Comparison of ENCODE assay signal across 8 cellular contexts in genomic region chr6:142845624-142846458, GRCh38.
DNase-seq lines count a peak whose midpoint lies in the region; ATAC-seq and TF ChIP-seq lines count a peak whose summit lies in the region.

No MANE protein-coding gene starts in this region.

- TF ChIP-seq CTCF in esophagus squamous epithelium (IDR thresholded peaks at IDR 0.05) (no peak), thyroid gland (IDR thresholded peaks at IDR 0.05) (no peak)

- H3K27me3 ChIP-seq in esophagus squamous epithelium (no peaks in the 10 kb centered on the region), muscle layer of colon (ENCODE audit: control insufficient read depth in 1 of 2, insufficient read depth in 2 of 2, low read length in 2 of 2) (no peaks in the 10 kb centered on the region), thyroid gland (no peaks in the 10 kb centered on the region)

- H3K9me3 Mint-ChIP-seq in activated T-helper 17 cell treated with anti-CD3 and anti-CD28 coated beads, Interleukin-2, amount 50 U/mL, for 72 hours, result no peaks in the 10 kb centered on the region

- H3K9me3 ChIP-seq in esophagus squamous epithelium (no peaks in the 10 kb centered on the region), muscle layer of colon (ENCODE audit: low read length) (no peaks in the 10 kb centered on the region), thyroid gland (no peaks in the 10 kb centered on the region)

- H3K36me3 ChIP-seq in esophagus squamous epithelium (no peaks in the 10 kb centered on the region), muscle layer of colon (ENCODE audit: insufficient read depth, low read length) (no peaks in the 10 kb centered on the region), thyroid gland (no peaks in the 10 kb centered on the region)

- DNase-seq in NCI-H1417 (lab: John Stamatoyannopoulos, UW) (peak; percentile 70 to 95 (median 81)), NCI-H1417 treated with DMSO at 0.1 percent for 48 hours (lab: John Stamatoyannopoulos, UW) (no peak), NCI-H2227 treated with DMSO at 0.1 percent for 48 hours (lab: John Stamatoyannopoulos, UW) (peak; percentile 63), esophagus squamous epithelium (lab: John Stamatoyannopoulos, UW) (no peak), thyroid gland (peak; percentile 95 to 97)

- intact Hi-C loops in esophagus squamous epithelium (cut with DNase I) (no loop called here), thyroid gland (cut with DNase I) (no loop called here)

- peak overlapping the region; percentile 97 for H3K4me3 Mint-ChIP-seq in activated T-helper 17 cell treated with anti-CD3 and anti-CD28 coated beads, Interleukin-2, amount 50 U/mL, for 72 hours

- H3K9ac ChIP-seq in muscle layer of colon (ENCODE audit: low read length), result peak overlapping the region; percentile 4

- H3K27me3 Mint-ChIP-seq in activated T-helper 17 cell treated with anti-CD3 and anti-CD28 coated beads, Interleukin-2, amount 50 U/mL, for 72 hours, result no peaks in the 10 kb centered on the region

- peak overlapping the region; percentile 1 to 50 (median 26) for H3K4me3 ChIP-seq in esophagus squamous epithelium
- H3K4me3 ChIP-seq in muscle layer of colon (ENCODE audit: low read depth in 1 of 2, low read length in 2 of 2), result peak overlapping the region; percentile 30 to 42
- peak overlapping the region in 1 of 3 donors; percentile 13 for H3K4me3 ChIP-seq in thyroid gland (replicated peaks in 1 of 3)

- WGBS in esophagus squamous epithelium, 2 donors, result 14% methylated on average over 15 to 17 of the region's 23 CpGs
- WGBS in thyroid gland, 2 donors, result 5 to 10% methylated on average over 12 to 16 of the region's 23 CpGs

- peak overlapping the region; percentile 99 for H3K27ac Mint-ChIP-seq in activated T-helper 17 cell treated with anti-CD3 and anti-CD28 coated beads, Interleukin-2, amount 50 U/mL, for 72 hours

- TF ChIP-seq POLR2A in esophagus squamous epithelium (IDR thresholded peaks at IDR 0.05) (peak in 1 of 4 donors; percentile 28), thyroid gland (IDR thresholded peaks at IDR 0.05) (peak in 1 of 2 donors; percentile 27)

- ATAC-seq in activated T-helper 17 cell treated with anti-CD3 and anti-CD28 coated beads, Interleukin-2, amount 50 U/mL, for 72 hours (replicated peaks), result no peak
- ATAC-seq in HG02840 (IDR thresholded peaks at IDR 0.05; ENCODE audit: low FRiP score, unreplicated experiment), result no peak

- H3K27ac ChIP-seq in esophagus squamous epithelium (peak overlapping the region; percentile 77 to 87 (median 84)), muscle layer of colon (ENCODE audit: low read depth, low read length) (peak overlapping the region; percentile 5), thyroid gland (peak overlapping the region; percentile 49 to 84 (median 80))

- H3K4me1 ChIP-seq in esophagus squamous epithelium, result peaks cover 21 to 82% (median 52%) of the 10 kb centered on the region in 3 donors
- peaks cover 44% of the 10 kb centered on the region for H3K4me1 ChIP-seq in muscle layer of colon (ENCODE audit: insufficient read depth, low read length)
- peaks cover 16 to 29% of the 10 kb centered on the region in 2 donors for H3K4me1 ChIP-seq in thyroid gland

- peaks cover 41% of the 10 kb centered on the region for H3K36me3 Mint-ChIP-seq in activated T-helper 17 cell treated with anti-CD3 and anti-CD28 coated beads, Interleukin-2, amount 50 U/mL, for 72 hours (ENCODE audit: low read depth)

- H3K4me1 Mint-ChIP-seq in activated T-helper 17 cell treated with anti-CD3 and anti-CD28 coated beads, Interleukin-2, amount 50 U/mL, for 72 hours, result peaks cover 66% of the 10 kb centered on the region

Comparison
In these comparisons a context has a peak if more than half of its experiments do, and no peak if none do; other contexts are left out.
1. DNase-seq: peak in NCI-H1417 (3 of 3), NCI-H2227 treated with DMSO at 0.1 percent for 48 hours (single experiment) and thyroid gland (2 of 2); none in NCI-H1417 treated with DMSO at 0.1 percent for 48 hours (single experiment) and esophagus squamous epithelium (single experiment).
2. H3K27ac ChIP-seq: peak in every context shown above with its lines; median percentile 84 in esophagus squamous epithelium; 80 in thyroid gland; 5 in muscle layer of colon.